Comparison of ENCODE assay signal across 8 cellular contexts in the genomic region with DNA sequence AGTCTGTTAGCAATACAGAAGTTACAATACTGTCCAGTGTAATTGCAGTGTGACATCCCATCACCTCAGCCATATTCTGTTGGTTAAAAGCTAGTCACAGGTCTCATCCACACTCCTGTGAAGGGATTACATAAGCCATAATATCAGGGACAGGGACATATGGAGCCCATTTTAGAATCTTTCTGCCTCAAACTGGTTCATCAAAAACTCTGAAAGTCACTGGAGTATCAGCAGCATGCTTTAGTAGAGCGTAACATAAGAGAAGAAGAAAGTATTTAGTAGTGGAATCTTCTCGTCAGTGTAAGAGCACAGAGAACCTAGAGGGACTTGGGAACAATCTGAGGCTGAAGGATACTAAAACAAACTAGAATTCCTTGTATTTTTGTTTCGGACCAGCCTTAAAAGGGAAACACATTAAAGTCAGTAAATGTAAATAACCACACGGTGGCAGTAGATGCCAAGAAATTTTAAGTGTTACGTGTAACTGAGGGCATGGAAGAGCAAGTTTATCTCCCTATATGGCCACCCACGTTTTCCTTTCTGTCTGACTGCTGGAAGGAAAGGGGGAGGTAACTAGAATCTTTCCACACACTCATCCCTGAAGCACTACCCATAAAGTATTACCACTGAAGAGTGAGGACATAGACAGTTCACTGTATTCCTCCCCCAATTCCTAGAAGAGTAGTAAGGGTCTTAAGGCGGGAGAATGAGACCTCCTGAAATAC. TPM values are rescaled to one million over a fixed set of nuclear protein-coding genes. Genes with fewer than 3 reads are reported as not detected.
DNase-seq lines count a peak whose midpoint lies in the region; ATAC-seq and TF ChIP-seq lines count a peak whose summit lies in the region.

No MANE protein-coding gene starts in this region.

- peak overlapping the region; percentile 96 for H2AFZ ChIP-seq in osteoblast (ENCODE audit: low read length)

- H3K4me1 ChIP-seq in osteoblast (ENCODE audit: insufficient read depth, low read length) = peaks cover 8% of the 10 kb centered on the region

- H3K27me3 Mint-ChIP-seq in activated CD8-positive, alpha-beta T cell treated with anti-CD3 and anti-CD28 coated beads, Interleukin-2, amount 10 ng/mL, durations not matched to agents 7 days and 5 days (ENCODE audit: low read depth) = peaks cover 12% of the 10 kb centered on the region

- DNase-seq in ELF-1 (ENCODE audit: low read depth, low spot score) (peak; percentile 63), NCI-H460 (ENCODE audit: extremely low read depth, low read depth) (peak; percentile 77), globus pallidus (ENCODE audit: low spot score) (peak; percentile 75), osteoblast (ENCODE audit: insufficient read length, low spot score, missing footprints) (peak; percentile 92), cortex of kidney (lab: John Stamatoyannopoulos, UW) (no peak)
- peak; percentile 64 for DNase-seq in activated CD8-positive, alpha-beta T cell treated with anti-CD3 and anti-CD28 coated beads, Interleukin-2, amount 10 ng/mL, durations not matched to agents 7 days and 5 days

- no peaks in the 10 kb centered on the region for H3K36me3 Mint-ChIP-seq in activated CD8-positive, alpha-beta T cell treated with anti-CD3 and anti-CD28 coated beads, Interleukin-2, amount 10 ng/mL, durations not matched to agents 7 days and 5 days (ENCODE audit: low read depth)

- H3K27me3 ChIP-seq in osteoblast (ENCODE audit: insufficient read depth, low read length) = peaks cover 15% of the 10 kb centered on the region

- H3K9me3 Mint-ChIP-seq in activated CD8-positive, alpha-beta T cell treated with anti-CD3 and anti-CD28 coated beads, Interleukin-2, amount 10 ng/mL, durations not matched to agents 7 days and 5 days (ENCODE audit: insufficient read depth) = no peaks in the 10 kb centered on the region

- peak overlapping the region; percentile 84 for H3K4me2 ChIP-seq in osteoblast (ENCODE audit: insufficient read depth, low read length)

- H3K79me2 ChIP-seq in osteoblast (ENCODE audit: insufficient read depth, low read length) = no peaks in the 10 kb centered on the region

- TF ChIP-seq CTCF in osteoblast (IDR thresholded peaks at IDR 0.05; ENCODE audit: extremely low read depth, low read depth, low read length) = peak; percentile 67

- no peaks in the 10 kb centered on the region for H3K9me3 ChIP-seq in osteoblast (ENCODE audit: low read depth, low read length)

- peaks cover 13% of the 10 kb centered on the region for H3K4me1 Mint-ChIP-seq in activated CD8-positive, alpha-beta T cell treated with anti-CD3 and anti-CD28 coated beads, Interleukin-2, amount 10 ng/mL, durations not matched to agents 7 days and 5 days (ENCODE audit: low read depth)

- peak overlapping the region; percentile 54 for H3K4me3 ChIP-seq in osteoblast (ENCODE audit: insufficient read depth, low read length)

- no peaks in the 10 kb centered on the region for H4K20me1 ChIP-seq in osteoblast (ENCODE audit: insufficient read depth, low read length)

- no peaks in the 10 kb centered on the region for H3K36me3 ChIP-seq in osteoblast (ENCODE audit: insufficient read depth, low read length)

- POLR2A ChIA-PET in activated CD8-positive, alpha-beta T cell treated with anti-CD3 and anti-CD28 coated beads, Interleukin-2, amount 10 ng/mL, durations not matched to agents 7 days and 5 days (lab: Charles Lee) = no interaction called here

- ATAC-seq in GM21360 (IDR thresholded peaks at IDR 0.05; ENCODE audit: unreplicated experiment) (peak; percentile 90), HG03558 (IDR thresholded peaks at IDR 0.05; ENCODE audit: extremely low read depth, unreplicated experiment) (peak; percentile 90)
- ATAC-seq in activated CD8-positive, alpha-beta T cell treated with anti-CD3 and anti-CD28 coated beads, Interleukin-2, amount 10 ng/mL, durations not matched to agents 7 days and 5 days = peak; percentile 91

- CTCF ChIA-PET in activated CD8-positive, alpha-beta T cell treated with anti-CD3 and anti-CD28 coated beads, Interleukin-2, amount 10 ng/mL, durations not matched to agents 7 days and 5 days (lab: Charles Lee) = interaction anchor here (0.7 to 1.3 kb wide), 2 partner anchors 43 to 458 kb away, joined by 3 to 4 read pairs; partner anchors contain the start of genes FRRS1 and RTCA

- H3K27ac Mint-ChIP-seq in activated CD8-positive, alpha-beta T cell treated with anti-CD3 and anti-CD28 coated beads, Interleukin-2, amount 10 ng/mL, durations not matched to agents 7 days and 5 days = no peak overlapping the region

- H3K4me3 Mint-ChIP-seq in activated CD8-positive, alpha-beta T cell treated with anti-CD3 and anti-CD28 coated beads, Interleukin-2, amount 10 ng/mL, durations not matched to agents 7 days and 5 days = no peak overlapping the region

- peak overlapping the region; percentile 9 for H3K27ac ChIP-seq in osteoblast (ENCODE audit: low read depth, low read length)

RNA-seq across cellular contexts. Expression of gene AGL, which starts 41.6 kb away (rescaled TPM):
- 8.3 and 9.2 TPM in 2 replicates for total RNA-seq in NCI-H460 (2014; rRNA removed; shearing (Covaris generic))
- 5.4 and 9.1 TPM in 2 replicates for polyA plus RNA-seq in NCI-H460 (2014; cell fraction: nucleus; rRNA removed)
- total RNA-seq in activated CD8-positive, alpha-beta T cell treated with anti-CD3 and anti-CD28 coated beads, Interleukin-2, amount 10 ng/mL, durations not matched to agents 7 days and 5 days = 10 to 100 TPM; 10.8 to 12.0 TPM
- total RNA-seq in osteoblast = 17.7 and 18.9 TPM in 2 replicates

RNA-seq across cellular contexts. Expression of gene FRRS1, which starts 42.1 kb away (rescaled TPM):
- 8.7 and 9.3 TPM in 2 replicates for total RNA-seq in NCI-H460 (2014; rRNA removed; shearing (Covaris generic))
- polyA plus RNA-seq in NCI-H460 (2014; cell fraction: nucleus; rRNA removed) = 5.7 TPM in 2 replicates
- total RNA-seq in activated CD8-positive, alpha-beta T cell treated with anti-CD3 and anti-CD28 coated beads, Interleukin-2, amount 10 ng/mL, durations not matched to agents 7 days and 5 days = 1 to 10 TPM; 4.7 to 5.0 TPM
- 23.2 and 28.9 TPM in 2 replicates for total RNA-seq in osteoblast
